9 cellular contexts compared by ENCODE assay signal in the genomic region with DNA sequence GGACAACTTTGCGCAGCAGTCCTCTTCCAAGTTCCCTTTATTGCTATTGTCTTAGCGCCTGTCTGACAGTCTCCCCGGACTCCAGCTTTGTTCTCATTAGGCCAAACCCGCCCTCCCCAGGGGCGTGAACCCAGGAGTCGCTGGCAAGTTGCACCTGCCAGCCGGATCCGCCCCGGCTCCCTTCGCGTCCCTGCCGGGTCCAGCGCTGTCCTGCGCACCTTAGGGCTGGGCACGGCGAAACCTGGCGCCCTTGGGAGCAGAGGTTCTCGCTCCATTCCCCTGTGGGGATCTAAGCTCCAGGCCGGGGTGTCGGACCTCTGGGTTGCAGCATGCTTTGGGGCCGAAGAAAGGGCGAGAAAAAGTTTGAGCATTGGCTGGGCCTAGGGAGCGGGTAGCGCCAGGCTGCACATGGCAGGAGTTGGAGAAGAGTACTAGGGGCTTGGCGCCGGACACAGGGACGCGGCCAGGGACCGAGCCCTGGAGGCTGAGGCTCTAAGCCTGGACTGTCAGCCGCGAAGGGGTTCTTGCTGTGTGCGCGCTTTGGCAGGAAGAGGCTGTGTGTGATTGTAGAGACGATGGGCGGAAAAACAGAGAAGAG.
A peak's percentile ranks its signal among the peaks of the same experiment; 100 is the strongest.
DNase-seq lines count a peak whose midpoint lies in the region; ATAC-seq, FAIRE-seq and TF ChIP-seq lines count a peak whose summit lies in the region.
"Had no signal": no experiment of that assay in that cellular context is flagged by ENCODE, and none has a peak within 500 bp of the region (broad histone marks: within the 10 kb centered on the region; RNA-seq: fewer than 3 reads in every experiment).

No MANE protein-coding gene starts in this region.

- H3K36me3 ChIP-seq in parathyroid adenoma (ENCODE audit: control insufficient read depth, insufficient read depth, low read length), result no peaks in the 10 kb centered on the region
- H3K36me3 ChIP-seq in OCI-LY7 (ENCODE audit: insufficient read depth, low read length), result no peaks in the 10 kb centered on the region

- no peak for FAIRE-seq in D721Med (lab: Jason Lieb, UNC)

- H3K4me2 ChIP-seq in parathyroid adenoma (ENCODE audit: low read length) (peak overlapping the region; percentile 77), OCI-LY7 (ENCODE audit: low read length) (no peak overlapping the region)

- CTCF ChIA-PET in OCI-LY7 (lab: Charles Lee; ENCODE audit: unreplicated experiment), result no interaction called here

- peak overlapping the region; percentile 25 for H2AFZ ChIP-seq in parathyroid adenoma
- H2AFZ ChIP-seq in OCI-LY7 (ENCODE audit: low read length), result no peak overlapping the region

- H3K9ac ChIP-seq in parathyroid adenoma, result no peak overlapping the region

- H3K27me3 ChIP-seq in parathyroid adenoma (ENCODE audit: control insufficient read depth, insufficient read depth, low read length), result no peaks in the 10 kb centered on the region

- no TSS peak for BruUV-seq in OCI-LY7 (replicated peaks; lab: Mats Ljungman, UMichigan)

- TF ChIP-seq CTCF in D721Med (IDR thresholded peaks at IDR 0.05; ENCODE audit: insufficient read depth, missing control alignments) (no peak), parathyroid adenoma (IDR thresholded peaks at IDR 0.05) (no peak), OCI-LY7 (conservative IDR thresholded peaks at IDR 0.05; ENCODE audit: low read length) (no peak)

- intact Hi-C loops in head of caudate nucleus (cut with DNase I), result no loop called here
- intact Hi-C loops in OCI-LY7 (cut with micrococcal nuclease; ENCODE audit: unreplicated experiment), result no loop called here

- peak; percentile 24 for DNase-seq in D721Med (ENCODE audit: insufficient read length, low spot score)
- peak; percentile 8 for DNase-seq in NCI-H748 treated with DMSO at 0.1 percent for 48 hours (lab: John Stamatoyannopoulos, UW)
- peak in 33 of 42 donors; percentile 2 to 53 (median 22) for DNase-seq in head of caudate nucleus
- DNase-seq in OCI-LY7 (ENCODE audit: low spot score), result no peak
- no peak for DNase-seq in A172 (ENCODE audit: low spot score)
- no peak for DNase-seq in T-helper 1 cell
- DNase-seq: SIG-M5 had no signal

- no peak overlapping the region for H3K27ac ChIP-seq in parathyroid adenoma
- H3K27ac ChIP-seq in OCI-LY7 (ENCODE audit: low read depth, low read length, poor library complexity, severe bottlenecking), result no peak overlapping the region

- no peak for ATAC-seq in HG03432 (IDR thresholded peaks at IDR 0.05; ENCODE audit: unreplicated experiment)

- H3K9me2 ChIP-seq in OCI-LY7 (ENCODE audit: insufficient read depth, low read length), result no peaks in the 10 kb centered on the region

- POLR2A ChIA-PET in OCI-LY7 (lab: Charles Lee), result no interaction called here

- H3K79me2 ChIP-seq in parathyroid adenoma (no peaks in the 10 kb centered on the region), OCI-LY7 (ENCODE audit: insufficient read depth, low read depth, low read length) (no peaks in the 10 kb centered on the region)

- H3K4me3 ChIP-seq in parathyroid adenoma (ENCODE audit: low read depth, low read length), result peak overlapping the region; percentile 48
- H3K4me3 ChIP-seq in OCI-LY7 (ENCODE audit: low read depth, low read length, poor library complexity, severe bottlenecking), result no peak overlapping the region

- no peaks in the 10 kb centered on the region for H4K20me1 ChIP-seq in OCI-LY7 (ENCODE audit: insufficient read depth, low read length)

- no peaks in the 10 kb centered on the region for H3K4me1 ChIP-seq in parathyroid adenoma
- H3K4me1 ChIP-seq in OCI-LY7 (ENCODE audit: insufficient read depth, low read length, poor library complexity, severe bottlenecking), result no peaks in the 10 kb centered on the region

- H3K9me3 ChIP-seq in parathyroid adenoma (ENCODE audit: control insufficient read depth, low read length) (no peaks in the 10 kb centered on the region), OCI-LY7 (ENCODE audit: low read length) (no peaks in the 10 kb centered on the region)

Comparison
In these comparisons a context has a peak if more than half of its experiments do, and no peak if none do; other contexts are left out.
1. DNase-seq: peak in D721Med (single experiment), NCI-H748 treated with DMSO at 0.1 percent for 48 hours (single experiment) and head of caudate nucleus (33 of 42); none in OCI-LY7 (single experiment), A172 (single experiment) and T-helper 1 cell (0 of 5).